Comparison of ENCODE assay signal across 1 cellular context in genomic region chr5:139738777-139739611, GRCh38.
TF ChIP-seq lines count a peak whose summit lies in the region.

No MANE protein-coding gene starts in this region.

TF ChIP-seq in HepG2, 621 proteins besides CTCF, POLR2A, EP300 and RAD21 (continued from another document and continues in another):
- TF ChIP-seq ZNF580 (CRISPR knock-in tag; IDR thresholded peaks at IDR 0.05; ENCODE audit: borderline replicate concordance, low read depth) (no peak), MAZ (IDR thresholded peaks at IDR 0.05; ENCODE audit: borderline replicate concordance, low read depth, low read length) (no peak), MAZ (CRISPR knock-in tag; IDR thresholded peaks at IDR 0.05; ENCODE audit: low read depth) (0 out of 2 replicates have a peak, but pooled peaks have one; percentile 44), ZC3H13 (CRISPR knock-in tag; IDR thresholded peaks at IDR 0.05) (0 out of 2 replicates have a peak, but pooled peaks have one; percentile 55), ZC3H4 (CRISPR knock-in tag; IDR thresholded peaks at IDR 0.05; ENCODE audit: borderline replicate concordance) (peak; percentile 53; the same call in 1 of the 2 replicates), ZNF672 (CRISPR knock-in tag; IDR thresholded peaks at IDR 0.05) (no peak), THAP8 (CRISPR knock-in tag; IDR thresholded peaks at IDR 0.05; ENCODE audit: borderline replicate concordance) (no peak), MTA1 (CRISPR knock-in tag; IDR thresholded peaks at IDR 0.05; ENCODE audit: borderline replicate concordance) (0 out of 2 replicates have a peak, but pooled peaks have one; percentile 44), ARID3A (IDR thresholded peaks at IDR 0.05; ENCODE audit: low read depth, low read length) (no peak), ZFY (CRISPR knock-in tag; IDR thresholded peaks at IDR 0.05) (peak; percentile 49; the same call in 1 of the 2 replicates), ZFX (CRISPR knock-in tag; IDR thresholded peaks at IDR 0.05; ENCODE audit: low read depth) (peak; percentile 69), ZNF788 (CRISPR knock-in tag; IDR thresholded peaks at IDR 0.05; ENCODE audit: borderline replicate concordance) (0 out of 2 replicates have a peak, but pooled peaks have one; percentile 56), ZNF224 (CRISPR knock-in tag; IDR thresholded peaks at IDR 0.05) (no peak), RXRA (CRISPR knock-in tag; IDR thresholded peaks at IDR 0.05) (0 out of 2 replicates have a peak, but pooled peaks have one; percentile 23), TFAP4 (IDR thresholded peaks at IDR 0.05; ENCODE audit: borderline replicate concordance, low read depth) (peak; percentile 99), SP5 (CRISPR knock-in tag; IDR thresholded peaks at IDR 0.05; ENCODE audit: borderline replicate concordance, low read depth) (no peak), ARID4A (CRISPR knock-in tag; IDR thresholded peaks at IDR 0.05; ENCODE audit: borderline replicate concordance) (peak; percentile 47; the same call in 1 of the 2 replicates), SAP130 (CRISPR knock-in tag; IDR thresholded peaks at IDR 0.05; ENCODE audit: low read depth) (peak; percentile 66), FOXA1 (IDR thresholded peaks at IDR 0.05) (no peak), FOXA1 (CRISPR knock-in tag; IDR thresholded peaks at IDR 0.05) (peak; percentile 78), NONO (IDR thresholded peaks at IDR 0.05) (no peak), NONO (CRISPR knock-in tag; conservative IDR thresholded peaks at IDR 0.05) (peak; percentile 73), HNF4A (CRISPR knock-in tag; IDR thresholded peaks at IDR 0.05) (0 out of 2 replicates have a peak, but pooled peaks have one; percentile 16), ZNF891 (CRISPR knock-in tag; IDR thresholded peaks at IDR 0.05) (0 out of 2 replicates have a peak, but pooled peaks have one; percentile 56), ARID2 (CRISPR knock-in tag; IDR thresholded peaks at IDR 0.05; ENCODE audit: borderline replicate concordance) (0 out of 2 replicates have a peak, but pooled peaks have one; percentile 59), NR2F6 (IDR thresholded peaks at IDR 0.05) (no peak), NR2F6 (CRISPR knock-in tag; IDR thresholded peaks at IDR 0.05) (0 out of 2 replicates have a peak, but pooled peaks have one; percentile 22), PHF21A (CRISPR knock-in tag; IDR thresholded peaks at IDR 0.05) (peak; percentile 28; the same call in 1 of the 2 replicates), TBX3 (IDR thresholded peaks at IDR 0.05; ENCODE audit: borderline replicate concordance) (0 out of 2 replicates have a peak, but pooled peaks have one; percentile 24), ZNF740 (CRISPR knock-in tag; IDR thresholded peaks at IDR 0.05) (0 out of 2 replicates have a peak, but pooled peaks have one; percentile 49), SOX6 (IDR thresholded peaks at IDR 0.05) (no peak), SOX6 (CRISPR knock-in tag; IDR thresholded peaks at IDR 0.05) (peak; percentile 70), ARID5B (CRISPR knock-in tag; IDR thresholded peaks at IDR 0.05) (0 out of 2 replicates have a peak, but pooled peaks have one; percentile 27), PAX8 (CRISPR knock-in tag; IDR thresholded peaks at IDR 0.05; ENCODE audit: borderline replicate concordance) (no peak), ZNF281 (CRISPR knock-in tag; IDR thresholded peaks at IDR 0.05; ENCODE audit: borderline replicate concordance) (peak; percentile 93), ZNF792 (CRISPR knock-in tag; IDR thresholded peaks at IDR 0.05) (no peak; the same call in 1 of the 2 replicates), POLR2G (IDR thresholded peaks at IDR 0.05; ENCODE audit: low read depth, low read length) (peak; percentile 50; the same call in 1 of the 2 replicates), DRAP1 (CRISPR knock-in tag; IDR thresholded peaks at IDR 0.05) (0 out of 2 replicates have a peak, but pooled peaks have one; percentile 17), REL (CRISPR knock-in tag; conservative IDR thresholded peaks at IDR 0.05) (0 out of 2 replicates have a peak, but pooled peaks have one; percentile 35), ZBTB26 (CRISPR knock-in tag; IDR thresholded peaks at IDR 0.05; ENCODE audit: borderline replicate concordance) (no peak), TIGD3 (CRISPR knock-in tag; IDR thresholded peaks at IDR 0.05; ENCODE audit: borderline replicate concordance) (no peak)
